ENCODE assay signal across 16 cellular contexts in the genomic region with DNA sequence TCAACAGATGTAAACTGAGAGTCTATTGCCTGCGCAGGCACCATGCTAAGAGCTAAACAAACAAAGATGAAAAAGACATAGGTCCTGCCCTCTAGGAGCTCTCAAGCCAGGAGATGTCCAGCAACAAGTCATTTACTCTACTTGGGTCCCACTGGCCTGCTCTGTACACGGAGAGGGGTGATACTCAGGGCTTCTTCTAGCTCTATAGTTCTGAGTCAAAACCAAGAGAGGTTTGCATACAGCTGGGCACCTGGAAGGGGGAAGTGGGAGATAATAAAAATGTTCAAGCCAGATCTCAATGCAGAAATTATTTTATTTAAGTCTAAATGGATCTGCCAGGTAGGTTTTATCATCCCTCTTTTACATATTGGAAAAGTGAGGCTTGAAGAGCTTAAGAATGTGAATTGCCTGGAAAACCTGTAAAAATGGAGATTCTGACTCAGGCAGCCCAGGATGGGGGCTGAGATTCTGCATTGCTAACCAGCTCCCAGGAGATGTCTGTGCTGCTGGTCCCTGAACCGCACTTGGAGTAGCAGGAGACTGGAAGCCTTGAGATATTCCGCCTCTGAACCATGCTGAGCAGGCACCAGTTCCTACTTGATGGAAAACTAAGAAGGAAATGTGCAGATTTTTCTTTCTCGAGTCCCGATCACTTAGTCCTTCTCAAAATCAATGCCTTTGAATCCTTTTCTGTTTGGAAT.
DNase-seq lines count a peak whose midpoint lies in the region; ATAC-seq and TF ChIP-seq lines count a peak whose summit lies in the region.
"Had no signal": no experiment of that assay in that cellular context is flagged by ENCODE, and none has a peak within 500 bp of the region (broad histone marks: within the 10 kb centered on the region; RNA-seq: fewer than 3 reads in every experiment).

No MANE protein-coding gene starts in this region.

- H3K4me3 Mint-ChIP-seq in activated B cell treated with CpG ODN at 0.5 μM for 24 hours = no peak overlapping the region

- no peaks in the 10 kb centered on the region for H3K9me3 Mint-ChIP-seq in activated B cell treated with CpG ODN at 0.5 μM for 24 hours

- peaks cover 28% of the 10 kb centered on the region for H3K36me3 Mint-ChIP-seq in activated B cell treated with CpG ODN at 0.5 μM for 24 hours (ENCODE audit: low read depth)

- H3K27me3 Mint-ChIP-seq in activated B cell treated with CpG ODN at 0.5 μM for 24 hours = no peaks in the 10 kb centered on the region

- peaks cover 54% of the 10 kb centered on the region for H3K4me1 Mint-ChIP-seq in activated B cell treated with CpG ODN at 0.5 μM for 24 hours

- 93% methylated on average over 6 of the region's 6 CpGs for WGBS in right cardiac atrium

- TF ChIP-seq CTCF in activated B cell treated with CpG ODN at 0.5 μM for 24 hours (IDR thresholded peaks at IDR 0.05) (no peak), A673 (conservative IDR thresholded peaks at IDR 0.05; ENCODE audit: low read depth, low read length) (no peak)

- CTCF ChIA-PET in activated B cell treated with CpG ODN at 0.5 μM for 24 hours (lab: Charles Lee) = interaction anchor here (1.0 to 1.4 kb wide), 2 partner anchors 10 to 37 kb away, joined by 4 to 5 read pairs; no protein-coding TSS in a partner anchor
- CTCF ChIA-PET in A673 (lab: Charles Lee) = no interaction called here

- H3K27ac ChIP-seq in right cardiac atrium (ENCODE audit: low read length) = no peak overlapping the region
- H3K27ac ChIP-seq in A673 (ENCODE audit: low read depth, low read length, poor library complexity, severe bottlenecking) = no peak overlapping the region
- H3K27ac ChIP-seq: lower lobe of right lung, testis had no signal

- H3K4me1 ChIP-seq in right cardiac atrium (ENCODE audit: control insufficient read depth, insufficient read depth, low read length) (peaks cover 2% of the 10 kb centered on the region), A673 (ENCODE audit: insufficient read depth, low read length, poor library complexity, severe bottlenecking) (peaks cover 4% of the 10 kb centered on the region)
- H3K4me1 ChIP-seq: testis had no signal

- POLR2A ChIA-PET in activated B cell treated with CpG ODN at 0.5 μM for 24 hours (lab: Charles Lee) (interaction anchor here (1.0 to 1.3 kb wide), 5 partner anchors 9 to 202 kb away, joined by 3 to 7 read pairs (median 4); no protein-coding TSS in a partner anchor), A673 (lab: Charles Lee; ENCODE audit: low non-redundant PET) (no interaction called here)

- H3K9me3 ChIP-seq in right cardiac atrium (ENCODE audit: control insufficient read depth, low read length) = no peaks in the 10 kb centered on the region
- H3K9me3 ChIP-seq in A673 (ENCODE audit: low read depth, low read length, poor library complexity, severe bottlenecking) = no peaks in the 10 kb centered on the region
- H3K9me3 ChIP-seq: lower lobe of right lung, testis had no signal

- ATAC-seq in GM18868 (IDR thresholded peaks at IDR 0.05; ENCODE audit: unreplicated experiment) (peak; percentile 85), GM21825 (IDR thresholded peaks at IDR 0.05; ENCODE audit: unreplicated experiment) (peak; percentile 66), HG03139 (IDR thresholded peaks at IDR 0.05; ENCODE audit: unreplicated experiment) (peak; percentile 65), activated B cell treated with CpG ODN at 0.5 μM for 24 hours (ENCODE audit: low read depth) (peak; percentile 93), right cardiac atrium (no peak)
- ATAC-seq: lower lobe of right lung had no signal

- H3K4me3 ChIP-seq in right cardiac atrium (ENCODE audit: low read length) = no peak overlapping the region
- H3K4me3 ChIP-seq in A673 (ENCODE audit: low read depth, low read length, poor library complexity, severe bottlenecking) = no peak overlapping the region
- H3K4me3 ChIP-seq: lower lobe of right lung, testis had no signal

- H3K27ac Mint-ChIP-seq in activated B cell treated with CpG ODN at 0.5 μM for 24 hours = peak overlapping the region; percentile 16

- H3K27me3 ChIP-seq in right cardiac atrium (ENCODE audit: control insufficient read depth, insufficient read depth) (no peaks in the 10 kb centered on the region), A673 (replicated peaks; ENCODE audit: insufficient read depth, low read depth, low read length, poor library complexity) (no peaks in the 10 kb centered on the region)
- H3K27me3 ChIP-seq: testis had no signal

- no TSS peak for BruUV-seq in A673 (replicated peaks; lab: Mats Ljungman, UMichigan)

- H3K36me3 ChIP-seq in A673 (ENCODE audit: insufficient read depth, low read length, poor library complexity, severe bottlenecking) = no peaks in the 10 kb centered on the region
- H3K36me3 ChIP-seq: lower lobe of right lung had no signal

- DNase-seq in activated B cell treated with CpG ODN at 0.5 μM for 24 hours (no peak), SKM-1 treated with dmso at 0.1 percent for 144 hours (lab: John Stamatoyannopoulos, UW; ENCODE audit: unreplicated experiment) (no peak), right cardiac atrium (no peak), A673 (ENCODE audit: low spot score) (no peak)
- DNase-seq in stimulated activated CD4-positive, alpha-beta T cell treated with anti-CD3 and anti-CD28 coated beads, Interleukin-1b, Interleukin-23, amount 100 ng/mL, for 48 hours = no peak
- DNase-seq: activated CD4-positive, alpha-beta T cell treated with anti-CD3 and anti-CD28 coated beads, Interleukin-2, amount 50 U/mL, for 48 hours; activated naive CD4-positive, alpha-beta T cell; central memory CD4-positive, alpha-beta T cell; erythroblast; hippocampal formation; lower lobe of right lung; NCI-H226; testis had no signal

- intact Hi-C loops in activated B cell treated with CpG ODN at 0.5 μM for 24 hours (cut with micrococcal nuclease) (loop anchor here (1.0 to 2.0 kb wide), 2 partner anchors 9 to 18 kb away; no protein-coding TSS in a partner anchor), right cardiac atrium (cut with DNase I) (no loop called here), A673 (cut with micrococcal nuclease; ENCODE audit: unreplicated experiment) (no loop called here)

Comparison
In these comparisons a context has a peak if more than half of its experiments do, and no peak if none do; other contexts are left out.
1. ATAC-seq: peak in GM18868 (single experiment), GM21825 (single experiment), HG03139 (single experiment) and activated B cell treated with CpG ODN at 0.5 μM for 24 hours (single experiment); none in right cardiac atrium (0 of 2).